In the genomic region with DNA sequence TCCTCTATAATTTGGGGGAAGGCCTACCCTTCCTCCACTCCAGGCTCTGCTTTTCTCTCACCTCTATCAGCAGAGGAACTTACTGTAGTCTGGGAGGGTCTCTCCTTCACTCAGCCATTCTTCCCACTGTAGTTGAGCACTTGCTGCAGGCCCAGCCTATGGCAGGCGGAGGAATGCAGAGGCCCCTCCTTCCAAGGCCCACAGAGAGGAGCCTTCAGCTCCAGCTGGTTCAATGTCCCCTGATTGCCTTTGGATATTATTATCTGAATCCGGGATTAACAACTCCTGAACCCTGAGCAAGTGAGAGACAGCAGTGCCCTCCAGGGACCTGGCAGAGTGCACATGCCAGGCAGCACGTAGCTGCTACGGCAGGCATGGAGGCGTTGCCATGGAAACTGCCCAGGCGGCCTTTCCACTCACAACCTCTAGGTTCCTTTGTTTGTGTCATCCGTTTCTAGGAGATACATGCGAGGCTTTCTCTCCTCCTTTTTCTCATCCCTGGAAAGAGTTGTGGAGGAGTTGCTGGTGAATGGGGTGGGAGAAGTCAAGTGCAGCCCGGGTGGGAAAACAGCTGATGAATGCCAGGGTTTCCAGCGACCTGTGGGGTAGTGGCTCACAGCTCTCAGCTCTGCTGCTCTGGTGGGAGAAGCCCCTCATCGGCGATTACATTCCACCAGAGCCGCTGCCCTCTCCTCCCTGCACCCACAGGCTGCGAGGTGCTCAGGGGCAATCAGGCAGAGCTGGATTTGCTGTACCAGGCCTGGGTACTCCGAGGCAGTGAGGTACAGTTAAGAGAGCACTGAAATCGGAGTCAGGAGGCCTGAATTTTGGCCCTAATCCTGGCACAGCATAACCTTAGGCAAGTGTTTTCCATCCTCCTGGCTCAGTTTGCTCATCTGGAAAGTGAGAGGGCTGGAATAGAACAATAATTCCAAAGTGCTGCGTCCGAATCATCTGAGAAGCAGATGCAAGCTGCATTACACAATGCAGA, we compare ENCODE assay signal across 1 cellular context.
A peak's percentile ranks its signal among the peaks of the same experiment; 100 is the strongest.
TF ChIP-seq lines count a peak whose summit lies in the region.

No MANE protein-coding gene starts in this region.

TF ChIP-seq in HepG2, 621 proteins besides CTCF, POLR2A, EP300 and RAD21 (continued from another document and continues in another):
- TF ChIP-seq PLSCR1 (CRISPR knock-in tag; IDR thresholded peaks at IDR 0.05; ENCODE audit: borderline replicate concordance) (no peak), CCDC6 (CRISPR knock-in tag; IDR thresholded peaks at IDR 0.05) (no peak), MAZ (IDR thresholded peaks at IDR 0.05; ENCODE audit: borderline replicate concordance, low read depth, low read length) (no peak), MAZ (CRISPR knock-in tag; IDR thresholded peaks at IDR 0.05; ENCODE audit: low read depth) (no peak), DR1 (CRISPR knock-in tag; IDR thresholded peaks at IDR 0.05) (no peak), ZNF20 (CRISPR knock-in tag; IDR thresholded peaks at IDR 0.05) (no peak), ZHX2 (IDR thresholded peaks at IDR 0.05; ENCODE audit: low read depth) (peak; percentile 90), ZHX2 (CRISPR knock-in tag; IDR thresholded peaks at IDR 0.05; ENCODE audit: borderline replicate concordance) (no peak), PRMT3 (CRISPR knock-in tag; IDR thresholded peaks at IDR 0.05; ENCODE audit: borderline replicate concordance, low read depth) (no peak), SIX1 (CRISPR knock-in tag; IDR thresholded peaks at IDR 0.05; ENCODE audit: borderline replicate concordance) (no peak), SNAPC5 (CRISPR knock-in tag; IDR thresholded peaks at IDR 0.05; ENCODE audit: borderline replicate concordance) (no peak), MIXL1 (CRISPR knock-in tag; IDR thresholded peaks at IDR 0.05) (no peak), HOXA3 (CRISPR knock-in tag; IDR thresholded peaks at IDR 0.05) (peak; percentile 87; the same call in 1 of the 2 replicates), NFYC (CRISPR knock-in tag; IDR thresholded peaks at IDR 0.05) (peak; percentile 31; the same call in 1 of the 2 replicates), HDAC6 (IDR thresholded peaks at IDR 0.05; ENCODE audit: low read depth, low read length) (no peak), TCF12 (IDR thresholded peaks at IDR 0.05) (no peak), TCF12 (CRISPR knock-in tag; IDR thresholded peaks at IDR 0.05) (no peak), HNRNPL (IDR thresholded peaks at IDR 0.05; ENCODE audit: low read depth, low read length) (peak; percentile 95), KMT2A (CRISPR knock-in tag; IDR thresholded peaks at IDR 0.05) (no peak), JUND (CRISPR knock-in tag; IDR thresholded peaks at IDR 0.05) (no peak), ZNF512 (CRISPR knock-in tag; IDR thresholded peaks at IDR 0.05) (0 out of 2 replicates have a peak, but pooled peaks have one; percentile 16), ZNF232 (CRISPR knock-in tag; IDR thresholded peaks at IDR 0.05; ENCODE audit: borderline replicate concordance) (no peak), ATAD3A (CRISPR knock-in tag; IDR thresholded peaks at IDR 0.05) (no peak), ZBTB42 (CRISPR knock-in tag; IDR thresholded peaks at IDR 0.05) (0 out of 2 replicates have a peak, but pooled peaks have one; percentile 77), FOXO1 (CRISPR knock-in tag; IDR thresholded peaks at IDR 0.05) (no peak), ATF4 (CRISPR knock-in tag; IDR thresholded peaks at IDR 0.05) (no peak), HOXA5 (CRISPR knock-in tag; IDR thresholded peaks at IDR 0.05) (no peak), ZNF580 (CRISPR knock-in tag; IDR thresholded peaks at IDR 0.05; ENCODE audit: borderline replicate concordance, low read depth) (0 out of 2 replicates have a peak, but pooled peaks have one; percentile 46), DRAP1 (CRISPR knock-in tag; IDR thresholded peaks at IDR 0.05) (0 out of 2 replicates have a peak, but pooled peaks have one; percentile 37), NAIF1 (CRISPR knock-in tag; IDR thresholded peaks at IDR 0.05; ENCODE audit: borderline replicate concordance) (no peak), TSC22D2 (CRISPR knock-in tag; IDR thresholded peaks at IDR 0.05; ENCODE audit: borderline replicate concordance) (no peak), CREBL2 (CRISPR knock-in tag; IDR thresholded peaks at IDR 0.05; ENCODE audit: borderline replicate concordance) (no peak), ZNF350 (CRISPR knock-in tag; IDR thresholded peaks at IDR 0.05; ENCODE audit: borderline replicate concordance, low read depth) (no peak), SALL1 (CRISPR knock-in tag; IDR thresholded peaks at IDR 0.05) (peak; percentile 86)
- TF ChIP-seq, protein P1, sequence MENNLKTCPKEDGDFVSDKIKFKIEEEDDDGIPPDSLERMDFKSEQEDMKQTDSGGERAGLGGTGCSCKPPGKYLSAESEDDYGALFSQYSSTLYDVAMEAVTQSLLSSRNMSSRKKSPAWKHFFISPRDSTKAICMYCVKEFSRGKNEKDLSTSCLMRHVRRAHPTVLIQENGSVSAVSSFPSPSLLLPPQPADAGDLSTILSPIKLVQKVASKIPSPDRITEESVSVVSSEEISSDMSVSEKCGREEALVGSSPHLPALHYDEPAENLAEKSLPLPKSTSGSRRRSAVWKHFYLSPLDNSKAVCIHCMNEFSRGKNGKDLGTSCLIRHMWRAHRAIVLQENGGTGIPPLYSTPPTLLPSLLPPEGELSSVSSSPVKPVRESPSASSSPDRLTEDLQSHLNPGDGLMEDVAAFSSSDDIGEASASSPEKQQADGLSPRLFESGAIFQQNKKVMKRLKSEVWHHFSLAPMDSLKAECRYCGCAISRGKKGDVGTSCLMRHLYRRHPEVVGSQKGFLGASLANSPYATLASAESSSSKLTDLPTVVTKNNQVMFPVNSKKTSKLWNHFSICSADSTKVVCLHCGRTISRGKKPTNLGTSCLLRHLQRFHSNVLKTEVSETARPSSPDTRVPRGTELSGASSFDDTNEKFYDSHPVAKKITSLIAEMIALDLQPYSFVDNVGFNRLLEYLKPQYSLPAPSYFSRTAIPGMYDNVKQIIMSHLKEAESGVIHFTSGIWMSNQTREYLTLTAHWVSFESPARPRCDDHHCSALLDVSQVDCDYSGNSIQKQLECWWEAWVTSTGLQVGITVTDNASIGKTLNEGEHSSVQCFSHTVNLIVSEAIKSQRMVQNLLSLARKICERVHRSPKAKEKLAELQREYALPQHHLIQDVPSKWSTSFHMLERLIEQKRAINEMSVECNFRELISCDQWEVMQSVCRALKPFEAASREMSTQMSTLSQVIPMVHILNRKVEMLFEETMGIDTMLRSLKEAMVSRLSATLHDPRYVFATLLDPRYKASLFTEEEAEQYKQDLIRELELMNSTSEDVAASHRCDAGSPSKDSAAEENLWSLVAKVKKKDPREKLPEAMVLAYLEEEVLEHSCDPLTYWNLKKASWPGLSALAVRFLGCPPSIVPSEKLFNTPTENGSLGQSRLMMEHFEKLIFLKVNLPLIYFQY (CRISPR knock-in tag; IDR thresholded peaks at IDR 0.05; ENCODE audit: borderline replicate concordance) = peak; percentile 32; the same call in 1 of the 2 replicates
- TF ChIP-seq, protein P2, sequence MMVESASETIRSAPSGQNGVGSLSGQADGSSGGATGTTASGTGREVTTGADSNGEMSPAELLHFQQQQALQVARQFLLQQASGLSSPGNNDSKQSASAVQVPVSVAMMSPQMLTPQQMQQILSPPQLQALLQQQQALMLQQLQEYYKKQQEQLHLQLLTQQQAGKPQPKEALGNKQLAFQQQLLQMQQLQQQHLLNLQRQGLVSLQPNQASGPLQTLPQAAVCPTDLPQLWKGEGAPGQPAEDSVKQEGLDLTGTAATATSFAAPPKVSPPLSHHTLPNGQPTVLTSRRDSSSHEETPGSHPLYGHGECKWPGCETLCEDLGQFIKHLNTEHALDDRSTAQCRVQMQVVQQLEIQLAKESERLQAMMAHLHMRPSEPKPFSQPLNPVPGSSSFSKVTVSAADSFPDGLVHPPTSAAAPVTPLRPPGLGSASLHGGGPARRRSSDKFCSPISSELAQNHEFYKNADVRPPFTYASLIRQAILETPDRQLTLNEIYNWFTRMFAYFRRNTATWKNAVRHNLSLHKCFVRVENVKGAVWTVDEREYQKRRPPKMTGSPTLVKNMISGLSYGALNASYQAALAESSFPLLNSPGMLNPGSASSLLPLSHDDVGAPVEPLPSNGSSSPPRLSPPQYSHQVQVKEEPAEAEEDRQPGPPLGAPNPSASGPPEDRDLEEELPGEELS (CRISPR knock-in tag; IDR thresholded peaks at IDR 0.05) = peak; percentile 25; the same call in 1 of the 2 replicates
- TF ChIP-seq, protein P3, sequence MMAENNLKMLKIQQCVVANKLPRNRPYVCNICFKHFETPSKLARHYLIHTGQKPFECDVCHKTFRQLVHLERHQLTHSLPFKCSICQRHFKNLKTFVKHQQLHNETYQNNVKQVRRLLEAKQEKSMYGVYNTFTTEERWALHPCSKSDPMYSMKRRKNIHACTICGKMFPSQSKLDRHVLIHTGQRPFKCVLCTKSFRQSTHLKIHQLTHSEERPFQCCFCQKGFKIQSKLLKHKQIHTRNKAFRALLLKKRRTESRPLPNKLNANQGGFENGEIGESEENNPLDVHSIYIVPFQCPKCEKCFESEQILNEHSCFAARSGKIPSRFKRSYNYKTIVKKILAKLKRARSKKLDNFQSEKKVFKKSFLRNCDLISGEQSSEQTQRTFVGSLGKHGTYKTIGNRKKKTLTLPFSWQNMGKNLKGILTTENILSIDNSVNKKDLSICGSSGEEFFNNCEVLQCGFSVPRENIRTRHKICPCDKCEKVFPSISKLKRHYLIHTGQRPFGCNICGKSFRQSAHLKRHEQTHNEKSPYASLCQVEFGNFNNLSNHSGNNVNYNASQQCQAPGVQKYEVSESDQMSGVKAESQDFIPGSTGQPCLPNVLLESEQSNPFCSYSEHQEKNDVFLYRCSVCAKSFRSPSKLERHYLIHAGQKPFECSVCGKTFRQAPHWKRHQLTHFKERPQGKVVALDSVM (CRISPR knock-in tag; IDR thresholded peaks at IDR 0.05) = no peak
